Comparison of ENCODE assay signal across 20 cellular contexts in the genomic region with DNA sequence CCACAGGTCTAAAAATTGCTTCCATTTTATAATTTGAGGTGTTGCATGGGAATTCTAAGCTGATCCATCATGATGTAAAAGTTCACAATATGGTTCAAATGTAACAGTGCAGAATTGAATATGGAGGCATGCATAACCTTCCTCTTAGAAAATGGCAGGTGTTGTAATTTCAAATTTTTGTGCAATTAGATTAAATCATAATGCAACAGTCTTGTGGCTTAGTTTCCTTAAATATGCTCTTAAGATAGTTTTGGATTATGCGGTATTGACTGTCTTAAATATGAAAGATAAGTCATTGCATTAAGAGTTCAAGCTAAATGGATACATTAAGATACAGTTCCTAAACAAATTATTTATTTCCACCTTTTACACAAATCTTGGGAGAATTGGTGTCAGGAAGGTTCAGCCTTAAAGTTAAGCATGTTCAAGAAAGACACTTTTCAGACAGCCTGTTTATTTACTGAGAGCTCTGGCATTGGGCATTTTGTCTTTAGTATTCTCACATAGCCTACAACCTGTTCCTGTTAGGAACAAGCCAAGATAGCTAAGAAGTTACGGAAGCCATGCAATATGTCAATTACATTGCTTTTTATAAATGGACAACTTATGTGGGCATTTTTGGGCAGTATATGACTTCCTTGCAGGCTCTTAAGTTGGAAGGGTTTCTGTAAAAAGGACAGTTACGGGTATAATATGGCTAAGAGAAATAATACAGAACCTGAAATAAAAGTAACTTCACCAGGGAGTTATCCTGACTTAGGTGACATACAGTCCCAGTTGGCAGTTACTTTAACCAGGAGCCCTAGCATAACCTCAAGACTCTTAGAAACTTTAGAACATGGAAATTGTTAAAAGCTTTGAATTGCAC. TPM values are rescaled to one million over a fixed set of nuclear protein-coding genes. Genes with fewer than 3 reads are reported as not detected.
DNase-seq lines count a peak whose midpoint lies in the region; ATAC-seq lines count a peak whose summit lies in the region.
"Had no signal": no experiment of that assay in that cellular context is flagged by ENCODE, and none has a peak within 500 bp of the region (broad histone marks: within the 10 kb centered on the region; RNA-seq: fewer than 3 reads in every experiment).

No MANE protein-coding gene starts in this region.

- POLR2A ChIA-PET in CD8-positive, alpha-beta memory T cell (lab: Charles Lee), result interaction anchor here (0.8 to 1.5 kb wide), 3 partner anchors 9 to 68 kb away, joined by 3 to 7 read pairs (median 6); partner anchors contain the start of gene SRSF3

- H3K4me3 ChIP-seq in ACC112 (ENCODE audit: low read depth, low read length), result 0 out of 2 replicates have a peak overlapping the region, but pooled peaks have one; percentile 11
- no peak overlapping the region for H3K4me3 ChIP-seq in CD8-positive, alpha-beta memory T cell (ENCODE audit: low read length)
- H3K4me3 ChIP-seq: breast epithelium, thyroid gland had no signal

- H3K27ac Mint-ChIP-seq in CD8-positive, alpha-beta memory T cell, result peak overlapping the region; percentile 63 to 99 (median 82)
- H3K27ac Mint-ChIP-seq in T-helper 17 cell, result peak overlapping the region; percentile 97
- peak overlapping the region; percentile 28 for H3K27ac Mint-ChIP-seq in memory B cell
- H3K27ac Mint-ChIP-seq: B cell had no signal

- peaks cover 43 to 95% (median 55%) of the 10 kb centered on the region in 3 donors for H3K36me3 Mint-ChIP-seq in CD8-positive, alpha-beta memory T cell
- H3K36me3 Mint-ChIP-seq in T-helper 17 cell (ENCODE audit: low read depth) (peaks cover 11% of the 10 kb centered on the region), memory B cell (peaks cover 41% of the 10 kb centered on the region)

- H3K9me3 ChIP-seq in CD8-positive, alpha-beta memory T cell (ENCODE audit: low read length), result no peaks in the 10 kb centered on the region
- no peaks in the 10 kb centered on the region for H3K9me3 ChIP-seq in T-helper 17 cell (ENCODE audit: control insufficient read depth, low read length, poor library complexity, severe bottlenecking)
- H3K9me3 ChIP-seq: breast epithelium, thyroid gland had no signal

- peaks cover 84% of the 10 kb centered on the region for H3K36me3 ChIP-seq in ACC112 (ENCODE audit: insufficient read depth, low read length)
- peaks cover 81% of the 10 kb centered on the region for H3K36me3 ChIP-seq in CD8-positive, alpha-beta memory T cell (ENCODE audit: insufficient read depth, low read length)

- peaks cover 67% of the 10 kb centered on the region for H3K4me1 ChIP-seq in ACC112 (ENCODE audit: control insufficient read depth, insufficient read depth, low read length, unreplicated experiment)
- H3K4me1 ChIP-seq in CD8-positive, alpha-beta memory T cell (ENCODE audit: insufficient read depth, low read length), result peaks cover 84% of the 10 kb centered on the region

- H3K4me3 Mint-ChIP-seq in CD8-positive, alpha-beta memory T cell, result peak overlapping the region in 5 of 7 donors; percentile 22 to 56 (median 40)
- H3K4me3 Mint-ChIP-seq in T-helper 17 cell, result peak overlapping the region; percentile 70
- no peak overlapping the region for H3K4me3 Mint-ChIP-seq in memory B cell
- H3K4me3 Mint-ChIP-seq: B cell had no signal

- no peak for ATAC-seq in T-helper 17 cell
- ATAC-seq in memory B cell (ENCODE audit: low read depth), result no peak
- no peak for ATAC-seq in GM19452 (IDR thresholded peaks at IDR 0.05; ENCODE audit: unreplicated experiment)
- ATAC-seq in HG02571 (IDR thresholded peaks at IDR 0.05; ENCODE audit: unreplicated experiment), result no peak

- CTCF ChIA-PET in CD8-positive, alpha-beta memory T cell (lab: Charles Lee), result interaction anchor here (1.4 to 3.3 kb wide), 2 partner anchors 12 to 57 kb away, joined by 4 to 16 read pairs; no protein-coding TSS in a partner anchor

- no peak for DNase-seq in CD8-positive, alpha-beta memory T cell
- DNase-seq in T-helper 17 cell, result no peak
- DNase-seq in memory B cell (ENCODE audit: low spot score in 2 of 2), result no peak
- no peak for DNase-seq in globus pallidus (ENCODE audit: low spot score)
- no peak for DNase-seq in NCI-H146 (lab: John Stamatoyannopoulos, UW)
- DNase-seq: KBM-7; kidney glomerular epithelial cell; midbrain; NCI-H1105 treated with DMSO at 0.1 percent for 48 hours; NCI-H2171 treated with DMSO at 0.1 percent for 48 hours; RPMI8226; stimulated activated CD4-positive, alpha-beta T cell treated with anti-CD3 and anti-CD28 coated beads, Interleukin-4, amount 100 ng/mL, for 1 hour; T-helper 1 cell; thyroid gland; WERI-Rb-1 had no signal

- H2AFZ ChIP-seq in ACC112 (ENCODE audit: low read length, unreplicated experiment), result no peak overlapping the region

- H3K9me3 Mint-ChIP-seq in CD8-positive, alpha-beta memory T cell, result no peaks in the 10 kb centered on the region
- H3K9me3 Mint-ChIP-seq in memory B cell, result no peaks in the 10 kb centered on the region

- H3K27me3 ChIP-seq in ACC112 (ENCODE audit: insufficient read depth, low read length), result no peaks in the 10 kb centered on the region
- no peaks in the 10 kb centered on the region for H3K27me3 ChIP-seq in CD8-positive, alpha-beta memory T cell (ENCODE audit: insufficient read depth, low read length, poor library complexity, severe bottlenecking)
- H3K27me3 ChIP-seq: breast epithelium, thyroid gland had no signal

- H3K4me1 Mint-ChIP-seq in CD8-positive, alpha-beta memory T cell, result peaks cover 80 to 95% (median 90%) of the 10 kb centered on the region in 3 donors
- H3K4me1 Mint-ChIP-seq in T-helper 17 cell (peaks cover 48% of the 10 kb centered on the region), memory B cell (peaks cover 35% of the 10 kb centered on the region)

- H3K27me3 Mint-ChIP-seq in CD8-positive, alpha-beta memory T cell, result peaks cover 0 to 2% of the 10 kb centered on the region in 2 donors
- H3K27me3 Mint-ChIP-seq in T-helper 17 cell (no peaks in the 10 kb centered on the region), memory B cell (no peaks in the 10 kb centered on the region)
- H3K27me3 Mint-ChIP-seq: B cell had no signal

- peaks cover 76% of the 10 kb centered on the region for H3K79me2 ChIP-seq in ACC112 (ENCODE audit: control insufficient read depth, insufficient read depth, low read length, unreplicated experiment)

- H3K27ac ChIP-seq in ACC112 (ENCODE audit: low read depth, low read length), result no peak overlapping the region
- no peak overlapping the region for H3K27ac ChIP-seq in CD8-positive, alpha-beta memory T cell (ENCODE audit: low read depth, low read length)
- H3K27ac ChIP-seq: thyroid gland, WERI-Rb-1 had no signal

RNA-seq across cellular contexts. Expression of gene SRSF3, which starts 9.3 kb away (rescaled TPM):
- 100 to 1,000 TPM; 572 to 579 TPM for total RNA-seq in CD8-positive, alpha-beta memory T cell
- polyA plus RNA-seq in CD8-positive, alpha-beta memory T cell, result 370 TPM
- total RNA-seq in T-helper 17 cell, result 100 to 1,000 TPM; 638 to 646 TPM

RNA-seq across cellular contexts. Expression of gene STK38, which starts 56.2 kb away (rescaled TPM):
- 10 to 100 TPM; 44.9 to 47.6 TPM for total RNA-seq in CD8-positive, alpha-beta memory T cell
- 110 TPM for polyA plus RNA-seq in CD8-positive, alpha-beta memory T cell
- total RNA-seq in T-helper 17 cell, result 10 to 100 TPM; 85.0 to 85.5 TPM

Comparison
In these comparisons a context has a peak if more than half of its experiments do, and no peak if none do; other contexts are left out.
1. H3K27ac Mint-ChIP-seq: peak in every context shown above with its lines; median percentile 97 in T-helper 17 cell; 82 in CD8-positive, alpha-beta memory T cell; 28 in memory B cell.